ENCODE assay signal across 11 cellular contexts in genomic region chr1:15757016-15757543, GRCh38. TPM values are rescaled to one million over a fixed set of nuclear protein-coding genes. Genes with fewer than 3 reads are reported as not detected.
A peak's percentile ranks its signal among the peaks of the same experiment; 100 is the strongest.
DNase-seq lines count a peak whose midpoint lies in the region; ATAC-seq, FAIRE-seq and TF ChIP-seq lines count a peak whose summit lies in the region.
"Had no signal": no experiment of that assay in that cellular context is flagged by ENCODE, and none has a peak within 500 bp of the region (broad histone marks: within the 10 kb centered on the region; RNA-seq: fewer than 3 reads in every experiment).

No MANE protein-coding gene starts in this region.

- no peak for ATAC-seq in activated B cell treated with CpG ODN at 0.5 μM for 24 hours (ENCODE audit: low read depth)
- ATAC-seq in left colon: peak; percentile 44
- no peak for ATAC-seq in GM19328 (IDR thresholded peaks at IDR 0.05; ENCODE audit: unreplicated experiment)

- intact Hi-C loops in activated B cell treated with CpG ODN at 0.5 μM for 24 hours (cut with micrococcal nuclease): no loop called here
- intact Hi-C loops in left colon (cut with DNase I, micrococcal nuclease): no loop called here

- DNase-seq in activated B cell treated with CpG ODN at 0.5 μM for 24 hours (no peak), left colon (no peak), small intestine (peak; percentile 46)
- no peak for DNase-seq in activated naive CD4-positive, alpha-beta T cell treated with anti-CD3 and anti-CD28 coated beads, Interleukin-2, amount 10 ng/mL, durations not matched to agents 7 days and 5 days
- DNase-seq in activated effector memory CD4-positive, alpha-beta T cell treated with anti-CD3 and anti-CD28 coated beads, Interleukin-2, amount 50 U/mL, for 16 hours: no peak
- DNase-seq: NCI-H446 treated with DMSO at 0.1 percent for 48 hours had no signal

- no peak overlapping the region for H3K27ac Mint-ChIP-seq in activated B cell treated with CpG ODN at 0.5 μM for 24 hours
- no peak overlapping the region for H3K27ac Mint-ChIP-seq in activated naive CD4-positive, alpha-beta T cell treated with anti-CD3 and anti-CD28 coated beads, Interleukin-2, amount 10 ng/mL, durations not matched to agents 7 days and 5 days

- peaks cover 18% of the 10 kb centered on the region for H3K4me1 Mint-ChIP-seq in activated B cell treated with CpG ODN at 0.5 μM for 24 hours
- H3K4me1 Mint-ChIP-seq in activated naive CD4-positive, alpha-beta T cell treated with anti-CD3 and anti-CD28 coated beads, Interleukin-2, amount 10 ng/mL, durations not matched to agents 7 days and 5 days: peaks cover 21% of the 10 kb centered on the region

- POLR2A ChIA-PET in activated B cell treated with CpG ODN at 0.5 μM for 24 hours (lab: Charles Lee): no interaction called here

- no peak overlapping the region for H3K27ac ChIP-seq in HUES48 (ENCODE audit: low read depth, low read length)
- peak overlapping the region; percentile 85 to 86 for H3K27ac ChIP-seq in small intestine (ENCODE audit: low read depth in 1 of 2, low read length in 1 of 2)

- H3K9me3 ChIP-seq in HUES48 (ENCODE audit: control insufficient read depth, insufficient read depth, low read length) (no peaks in the 10 kb centered on the region), small intestine (ENCODE audit: control insufficient read depth, low read depth) (no peaks in the 10 kb centered on the region)

- H3K4me3 ChIP-seq in HUES48 (ENCODE audit: low read depth, low read length): peak overlapping the region; percentile 69; the same call in 1 of the 2 replicates
- peak overlapping the region; percentile 13 to 85 for H3K4me3 ChIP-seq in small intestine (ENCODE audit: low read depth in 1 of 2, low read length in 2 of 2)

- WGBS in small intestine, 3 donors: 16 to 55% (median 33%) methylated on average over 8 to 9 of the region's 9 CpGs

- H3K36me3 ChIP-seq in HUES48 (ENCODE audit: control insufficient read depth, insufficient read depth, low read length) (peaks cover 4% of the 10 kb centered on the region; the same call in 1 of the 2 replicates), small intestine (ENCODE audit: control insufficient read depth in 2 of 2, insufficient read depth in 2 of 2, low read length in 2 of 2) (no peaks in the 10 kb centered on the region)

- TF ChIP-seq CTCF in activated B cell treated with CpG ODN at 0.5 μM for 24 hours (IDR thresholded peaks at IDR 0.05): no peak

- no peak for FAIRE-seq in small intestine (lab: Jason Lieb, UNC)
- FAIRE-seq: D721Med, GM12891, GM19239 had no signal

- H3K9me3 Mint-ChIP-seq in activated B cell treated with CpG ODN at 0.5 μM for 24 hours: no peaks in the 10 kb centered on the region
- no peaks in the 10 kb centered on the region for H3K9me3 Mint-ChIP-seq in activated naive CD4-positive, alpha-beta T cell treated with anti-CD3 and anti-CD28 coated beads, Interleukin-2, amount 10 ng/mL, durations not matched to agents 7 days and 5 days

- peaks cover 35% of the 10 kb centered on the region for H3K4me1 ChIP-seq in HUES48 (ENCODE audit: control insufficient read depth, insufficient read depth, low read length)
- no peaks in the 10 kb centered on the region for H3K4me1 ChIP-seq in small intestine (ENCODE audit: control insufficient read depth in 2 of 2, insufficient read depth in 1 of 2, low read depth in 1 of 2, low read length in 1 of 2)

- H3K27me3 ChIP-seq in HUES48 (ENCODE audit: control insufficient read depth, insufficient read depth, low read length) (no peaks in the 10 kb centered on the region), small intestine (ENCODE audit: control insufficient read depth in 2 of 2, insufficient read depth in 2 of 2, low read length in 2 of 2) (no peaks in the 10 kb centered on the region)

- no peaks in the 10 kb centered on the region for H3K36me3 Mint-ChIP-seq in activated B cell treated with CpG ODN at 0.5 μM for 24 hours (ENCODE audit: low read depth)
- H3K36me3 Mint-ChIP-seq in activated naive CD4-positive, alpha-beta T cell treated with anti-CD3 and anti-CD28 coated beads, Interleukin-2, amount 10 ng/mL, durations not matched to agents 7 days and 5 days: no peaks in the 10 kb centered on the region

- H3K27me3 Mint-ChIP-seq in activated B cell treated with CpG ODN at 0.5 μM for 24 hours: peaks cover 37% of the 10 kb centered on the region
- peaks cover 80% of the 10 kb centered on the region for H3K27me3 Mint-ChIP-seq in activated naive CD4-positive, alpha-beta T cell treated with anti-CD3 and anti-CD28 coated beads, Interleukin-2, amount 10 ng/mL, durations not matched to agents 7 days and 5 days

- H3K9ac ChIP-seq in HUES48 (ENCODE audit: low read depth, low read length): no peak overlapping the region

- peak overlapping the region; percentile 32 for H3K4me3 Mint-ChIP-seq in activated B cell treated with CpG ODN at 0.5 μM for 24 hours
- H3K4me3 Mint-ChIP-seq in activated naive CD4-positive, alpha-beta T cell treated with anti-CD3 and anti-CD28 coated beads, Interleukin-2, amount 10 ng/mL, durations not matched to agents 7 days and 5 days: no peak overlapping the region

- CTCF ChIA-PET in activated B cell treated with CpG ODN at 0.5 μM for 24 hours (lab: Charles Lee): no interaction called here
- CTCF ChIA-PET in activated naive CD4-positive, alpha-beta T cell treated with anti-CD3 and anti-CD28 coated beads, Interleukin-2, amount 10 ng/mL, durations not matched to agents 7 days and 5 days (lab: Charles Lee): interaction anchor here (0.6 kb wide), 1 partner anchor 665 kb away, joined by 3 read pairs; no protein-coding TSS in a partner anchor

RNA-seq across cellular contexts. Expression of gene FBLIM1, which starts 1.5 kb away (rescaled TPM):
- total RNA-seq in activated B cell treated with CpG ODN at 0.5 μM for 24 hours: 0.15 TPM in 1 of 2 replicates, not detected in the other
- 100 to 1,000 TPM; 275 to 294 TPM for total RNA-seq in left colon
- polyA plus RNA-seq in small intestine: 100 to 1,000 TPM in 2 of 3 donors, 10 to 100 TPM in 1; 76.2 to 371 (median 218) TPM

RNA-seq across cellular contexts. Expression of gene TMEM82, which starts 14.8 kb away (rescaled TPM):
- not detected in 2 replicates for total RNA-seq in activated B cell treated with CpG ODN at 0.5 μM for 24 hours
- 10 to 100 TPM; 13.1 to 18.6 TPM for total RNA-seq in left colon
- 10 to 100 TPM; 27.0 to 61.3 (median 45.9) TPM for polyA plus RNA-seq in small intestine

RNA-seq across cellular contexts. Expression of gene SLC25A34, which starts 21.0 kb away (rescaled TPM):
- total RNA-seq in activated B cell treated with CpG ODN at 0.5 μM for 24 hours: 3.8 and 5.8 TPM in 2 replicates
- 10 to 100 TPM in 1 of 2 donors, 1 to 10 TPM in 1; 7.9 to 22.6 TPM for total RNA-seq in left colon
- polyA plus RNA-seq in small intestine: 10 to 100 TPM; 10.4 to 51.2 (median 39.2) TPM

RNA-seq across cellular contexts. Expression of gene UQCRHL, which starts 50.4 kb away (rescaled TPM):
- total RNA-seq in activated B cell treated with CpG ODN at 0.5 μM for 24 hours (1.7 and 1.9 TPM in 2 replicates), left colon (1 to 10 TPM; 2.2 to 2.6 TPM)
- 1 to 10 TPM; 2.7 to 4.7 (median 3.8) TPM for polyA plus RNA-seq in small intestine

Comparison
In these comparisons a context has a peak if more than half of its experiments do, and no peak if none do; other contexts are left out.
1. RNA of gene FBLIM1, which starts 1.5 kb away (total RNA-seq): 275 to 294 TPM in left colon; 0.15 TPM in activated B cell treated with CpG ODN at 0.5 μM for 24 hours; every median in the first group is over 100 times any median in the second.
2. RNA of gene TMEM82, which starts 14.8 kb away (total RNA-seq): 13.1 to 18.6 TPM in left colon; not detected in activated B cell treated with CpG ODN at 0.5 μM for 24 hours; every median in the first group is over 10 times any median in the second.